16 cellular contexts compared by ENCODE assay signal in genomic region chr20:56517211-56517610, GRCh38. TPM values are rescaled to one million over a fixed set of nuclear protein-coding genes. Genes with fewer than 3 reads are reported as not detected.
DNase-seq lines count a peak whose midpoint lies in the region; ATAC-seq and TF ChIP-seq lines count a peak whose summit lies in the region.
"Had no signal": no experiment of that assay in that cellular context is flagged by ENCODE, and none has a peak within 500 bp of the region (broad histone marks: within the 10 kb centered on the region; RNA-seq: fewer than 3 reads in every experiment).

No MANE protein-coding gene starts in this region.

- CTCF ChIA-PET in CD8-positive, alpha-beta T cell (lab: Charles Lee): no interaction called here

- peaks cover 54% of the 10 kb centered on the region for H3K36me3 ChIP-seq in CD8-positive, alpha-beta T cell (ENCODE audit: insufficient read depth, low read length)
- peaks cover 0 to 75% of the 10 kb centered on the region in 2 donors for H3K36me3 ChIP-seq in gastroesophageal sphincter
- peaks cover 82% of the 10 kb centered on the region for H3K36me3 ChIP-seq in suprapubic skin

- H3K4me3 ChIP-seq in CD8-positive, alpha-beta T cell (ENCODE audit: low read depth, low read length): no peak overlapping the region
- H3K4me3 ChIP-seq in gastroesophageal sphincter (no peak overlapping the region), suprapubic skin (no peak overlapping the region)

- intact Hi-C loops in CD8-positive, alpha-beta T cell (cut with DNase I, micrococcal nuclease): no loop called here
- intact Hi-C loops in sciatic nerve (cut with DNase I): no loop called here

- ATAC-seq in CD8-positive, alpha-beta T cell: no peak
- no peak for ATAC-seq in gastroesophageal sphincter
- no peak for ATAC-seq in sciatic nerve

- DNase-seq in CD8-positive, alpha-beta T cell: no peak
- DNase-seq in sciatic nerve (ENCODE audit: low spot score) (peak; percentile 26), suprapubic skin (ENCODE audit: low spot score in 2 of 2) (peak; percentile 18 to 48), dermis blood vessel endothelial cell (no peak), GM03348 (ENCODE audit: low spot score) (no peak), NOMO-1 treated with dmso at 0.1 percent for 144 hours (lab: John Stamatoyannopoulos, UW; ENCODE audit: unreplicated experiment) (no peak)
- DNase-seq: 8988T; Calu3; CD4-positive, CD25-positive, alpha-beta regulatory T cell; DMS 273 treated with DMSO at 0.1 percent for 48 hours; HCEC 1CT; HFFc6 had no signal

- peaks cover 97% of the 10 kb centered on the region for H3K36me3 Mint-ChIP-seq in CD8-positive, alpha-beta T cell

- no peak for TF ChIP-seq CTCF in CD8-positive, alpha-beta T cell (IDR thresholded peaks at IDR 0.05)
- TF ChIP-seq CTCF in gastroesophageal sphincter (IDR thresholded peaks at IDR 0.05): no peak
- no peak for TF ChIP-seq CTCF in suprapubic skin (IDR thresholded peaks at IDR 0.05)

- H3K27ac ChIP-seq in CD8-positive, alpha-beta T cell (ENCODE audit: low read depth, low read length): no peak overlapping the region
- H3K27ac ChIP-seq in gastroesophageal sphincter (peak overlapping the region in 3 of 4 donors; percentile 52 to 59 (median 57)), suprapubic skin (no peak overlapping the region)
- H3K27ac ChIP-seq: BLaER1 treated with 17β-estradiol and CSF1 and Interleukin-3, amounts not matched to agents 10 nM and 100 nM had no signal

- H3K4me3 Mint-ChIP-seq in CD8-positive, alpha-beta T cell: no peak overlapping the region
- H3K4me3 Mint-ChIP-seq: CD4-positive, CD25-positive, alpha-beta regulatory T cell; HFFc6 had no signal

- peaks cover 1% of the 10 kb centered on the region for H3K4me1 Mint-ChIP-seq in CD8-positive, alpha-beta T cell (ENCODE audit: low read depth)

- 26 to 55% methylated on average over 3 to 5 of the region's 7 CpGs for WGBS in gastroesophageal sphincter (ENCODE audit: low coverage in 1 of 2), 2 donors
- 93% methylated on average over 7 of the region's 7 CpGs for WGBS in suprapubic skin

- peaks cover 21% of the 10 kb centered on the region for H3K9me3 Mint-ChIP-seq in CD8-positive, alpha-beta T cell

- TF ChIP-seq EP300 in gastroesophageal sphincter (IDR thresholded peaks at IDR 0.05) (no peak), suprapubic skin (IDR thresholded peaks at IDR 0.05) (no peak)

- no peak for TF ChIP-seq POLR2A in gastroesophageal sphincter (IDR thresholded peaks at IDR 0.05)
- TF ChIP-seq POLR2A in suprapubic skin (IDR thresholded peaks at IDR 0.05): no peak

- POLR2A ChIA-PET in CD8-positive, alpha-beta T cell (lab: Charles Lee): no interaction called here

- H3K27ac Mint-ChIP-seq in CD8-positive, alpha-beta T cell: peak overlapping the region; percentile 60
- H3K27ac Mint-ChIP-seq: HFFc6 had no signal

- H3K9me3 ChIP-seq in CD8-positive, alpha-beta T cell (ENCODE audit: low read length): peaks cover 12% of the 10 kb centered on the region
- H3K9me3 ChIP-seq in gastroesophageal sphincter (peaks cover 0 to 21% (median 0%) of the 10 kb centered on the region in 3 donors), suprapubic skin (peaks cover 16% of the 10 kb centered on the region)

- no peaks in the 10 kb centered on the region for H3K27me3 Mint-ChIP-seq in CD8-positive, alpha-beta T cell (ENCODE audit: low read depth)
- H3K27me3 Mint-ChIP-seq: CD4-positive, CD25-positive, alpha-beta regulatory T cell had no signal

- no peaks in the 10 kb centered on the region for H3K27me3 ChIP-seq in CD8-positive, alpha-beta T cell (ENCODE audit: insufficient read depth, low read length)
- H3K27me3 ChIP-seq in gastroesophageal sphincter (no peaks in the 10 kb centered on the region), suprapubic skin (no peaks in the 10 kb centered on the region)
- H3K27me3 ChIP-seq: BLaER1 treated with 17β-estradiol and CSF1 and Interleukin-3, amounts not matched to agents 10 nM and 100 nM had no signal

- H3K4me1 ChIP-seq in CD8-positive, alpha-beta T cell (ENCODE audit: insufficient read depth, low read length): no peaks in the 10 kb centered on the region
- H3K4me1 ChIP-seq in gastroesophageal sphincter (peaks cover 3 to 49% (median 10%) of the 10 kb centered on the region in 3 donors), suprapubic skin (no peaks in the 10 kb centered on the region)
- H3K4me1 ChIP-seq: BLaER1 treated with 17β-estradiol and CSF1 and Interleukin-3, amounts not matched to agents 10 nM and 100 nM had no signal

RNA-seq across cellular contexts. Expression of gene FAM209A, which starts 7.3 kb away (rescaled TPM):
- 1 to 10 TPM; 7.4 to 7.7 TPM for total RNA-seq in CD8-positive, alpha-beta T cell
- total RNA-seq in gastroesophageal sphincter: under 1 TPM in 1 of 4 donors, not detected in 3; 0.66 TPM
- total RNA-seq in sciatic nerve: not detected
- total RNA-seq in suprapubic skin: 1 to 10 TPM in 2 of 4 donors, not detected in 2; 1.8 to 2.1 TPM
- total RNA-seq in dermis blood vessel endothelial cell: not detected in 2 replicates
- total RNA-seq: Daoy, H4 had no signal

RNA-seq across cellular contexts. Expression of gene FAM209B, which starts 15.8 kb away (rescaled TPM):
- total RNA-seq in CD8-positive, alpha-beta T cell: 1 to 10 TPM; 2.3 to 2.9 TPM
- total RNA-seq in gastroesophageal sphincter: 1 to 10 TPM in 1 of 4 donors, not detected in 3; 4.3 TPM
- not detected for total RNA-seq in sciatic nerve
- total RNA-seq in suprapubic skin: 1 to 10 TPM in 1 of 4 donors, not detected in 3; 2.5 TPM
- total RNA-seq in dermis blood vessel endothelial cell: 0.33 TPM in 1 of 2 replicates, not detected in the other
- total RNA-seq: Calu3, Daoy, H4 had no signal

RNA-seq across cellular contexts. Expression of gene RTF2, which starts 48.8 kb away (rescaled TPM):
- total RNA-seq in CD8-positive, alpha-beta T cell: 10 to 100 TPM; 56.5 to 57.6 TPM
- total RNA-seq in gastroesophageal sphincter (10 to 100 TPM; 83.7 to 96.1 (median 90.3) TPM), sciatic nerve (88.7 TPM), suprapubic skin (10 to 100 TPM; 42.9 to 57.0 (median 47.0) TPM), dermis blood vessel endothelial cell (93.9 and 98.7 TPM in 2 replicates)

Comparison
In these comparisons a context has a peak if more than half of its experiments do, and no peak if none do; other contexts are left out.
1. DNase-seq: peak in sciatic nerve (single experiment) and suprapubic skin (2 of 2); none in CD8-positive, alpha-beta T cell (0 of 7), dermis blood vessel endothelial cell (single experiment), GM03348 (single experiment) and NOMO-1 treated with dmso at 0.1 percent for 144 hours (single experiment).
2. H3K27ac ChIP-seq: peak in gastroesophageal sphincter (3 of 4); none in CD8-positive, alpha-beta T cell (single experiment) and suprapubic skin (single experiment).